Comparison of ENCODE assay signal across 1 cellular context in the genomic region with DNA sequence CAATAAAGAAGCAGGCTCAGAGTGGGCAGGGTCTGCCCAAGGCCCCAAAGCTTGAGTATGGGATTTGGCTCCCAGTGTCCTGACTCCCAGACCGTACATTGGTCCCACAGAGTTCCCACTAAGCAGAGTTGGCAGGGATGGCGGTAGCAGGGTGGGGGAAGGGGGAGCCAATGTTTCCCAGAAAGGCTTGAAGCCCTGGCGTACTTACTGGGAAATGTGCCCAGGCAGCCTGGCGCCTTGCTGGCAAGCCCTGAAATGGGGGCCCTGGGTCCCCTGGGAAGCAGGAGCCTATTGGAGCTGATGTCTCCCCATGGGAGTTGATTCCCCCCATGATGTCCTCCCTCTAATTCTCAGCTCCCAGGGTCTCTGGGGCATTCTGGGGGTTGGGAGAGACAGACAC.
TF ChIP-seq lines count a peak whose summit lies in the region.

No MANE protein-coding gene starts in this region.

TF ChIP-seq in GM12878, 131 proteins besides CTCF, POLR2A, EP300 and RAD21:
- TF ChIP-seq LARP7 (IDR thresholded peaks at IDR 0.05) = no peak
- TF ChIP-seq, protein P1, sequence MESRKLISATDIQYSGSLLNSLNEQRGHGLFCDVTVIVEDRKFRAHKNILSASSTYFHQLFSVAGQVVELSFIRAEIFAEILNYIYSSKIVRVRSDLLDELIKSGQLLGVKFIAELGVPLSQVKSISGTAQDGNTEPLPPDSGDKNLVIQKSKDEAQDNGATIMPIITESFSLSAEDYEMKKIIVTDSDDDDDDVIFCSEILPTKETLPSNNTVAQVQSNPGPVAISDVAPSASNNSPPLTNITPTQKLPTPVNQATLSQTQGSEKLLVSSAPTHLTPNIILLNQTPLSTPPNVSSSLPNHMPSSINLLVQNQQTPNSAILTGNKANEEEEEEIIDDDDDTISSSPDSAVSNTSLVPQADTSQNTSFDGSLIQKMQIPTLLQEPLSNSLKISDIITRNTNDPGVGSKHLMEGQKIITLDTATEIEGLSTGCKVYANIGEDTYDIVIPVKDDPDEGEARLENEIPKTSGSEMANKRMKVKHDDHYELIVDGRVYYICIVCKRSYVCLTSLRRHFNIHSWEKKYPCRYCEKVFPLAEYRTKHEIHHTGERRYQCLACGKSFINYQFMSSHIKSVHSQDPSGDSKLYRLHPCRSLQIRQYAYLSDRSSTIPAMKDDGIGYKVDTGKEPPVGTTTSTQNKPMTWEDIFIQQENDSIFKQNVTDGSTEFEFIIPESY (IDR thresholded peaks at IDR 0.05) = no peak
- TF ChIP-seq, protein P2, sequence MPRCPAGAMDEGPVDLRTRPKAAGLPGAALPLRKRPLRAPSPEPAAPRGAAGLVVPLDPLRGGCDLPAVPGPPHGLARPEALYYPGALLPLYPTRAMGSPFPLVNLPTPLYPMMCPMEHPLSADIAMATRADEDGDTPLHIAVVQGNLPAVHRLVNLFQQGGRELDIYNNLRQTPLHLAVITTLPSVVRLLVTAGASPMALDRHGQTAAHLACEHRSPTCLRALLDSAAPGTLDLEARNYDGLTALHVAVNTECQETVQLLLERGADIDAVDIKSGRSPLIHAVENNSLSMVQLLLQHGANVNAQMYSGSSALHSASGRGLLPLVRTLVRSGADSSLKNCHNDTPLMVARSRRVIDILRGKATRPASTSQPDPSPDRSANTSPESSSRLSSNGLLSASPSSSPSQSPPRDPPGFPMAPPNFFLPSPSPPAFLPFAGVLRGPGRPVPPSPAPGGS (IDR thresholded peaks at IDR 0.05; ENCODE audit: borderline replicate concordance, insufficient read depth, low read depth, low read length, poor library complexity, severe bottlenecking) = no peak
- no peak for TF ChIP-seq MTA2 (IDR thresholded peaks at IDR 0.05; ENCODE audit: low read depth)
- TF ChIP-seq, protein P3, sequence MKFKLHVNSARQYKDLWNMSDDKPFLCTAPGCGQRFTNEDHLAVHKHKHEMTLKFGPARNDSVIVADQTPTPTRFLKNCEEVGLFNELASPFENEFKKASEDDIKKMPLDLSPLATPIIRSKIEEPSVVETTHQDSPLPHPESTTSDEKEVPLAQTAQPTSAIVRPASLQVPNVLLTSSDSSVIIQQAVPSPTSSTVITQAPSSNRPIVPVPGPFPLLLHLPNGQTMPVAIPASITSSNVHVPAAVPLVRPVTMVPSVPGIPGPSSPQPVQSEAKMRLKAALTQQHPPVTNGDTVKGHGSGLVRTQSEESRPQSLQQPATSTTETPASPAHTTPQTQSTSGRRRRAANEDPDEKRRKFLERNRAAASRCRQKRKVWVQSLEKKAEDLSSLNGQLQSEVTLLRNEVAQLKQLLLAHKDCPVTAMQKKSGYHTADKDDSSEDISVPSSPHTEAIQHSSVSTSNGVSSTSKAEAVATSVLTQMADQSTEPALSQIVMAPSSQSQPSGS (IDR thresholded peaks at IDR 0.05; ENCODE audit: low read length) = no peak
- TF ChIP-seq ZNF384 (IDR thresholded peaks at IDR 0.05; ENCODE audit: borderline replicate concordance, low read depth, low read length) = no peak
- no peak for TF ChIP-seq SMC3 (IDR thresholded peaks at IDR 0.05; ENCODE audit: borderline replicate concordance, low read length)
- TF ChIP-seq CBX5 (IDR thresholded peaks at IDR 0.05; ENCODE audit: low read depth) = no peak
- TF ChIP-seq BACH1 (IDR thresholded peaks at IDR 0.05; ENCODE audit: borderline replicate concordance) = no peak
- TF ChIP-seq NFIC (IDR thresholded peaks at IDR 0.05; ENCODE audit: low read depth, low read length) = no peak
- no peak for TF ChIP-seq HCFC1 (IDR thresholded peaks at IDR 0.05; ENCODE audit: low read length)
- TF ChIP-seq, protein P4, sequence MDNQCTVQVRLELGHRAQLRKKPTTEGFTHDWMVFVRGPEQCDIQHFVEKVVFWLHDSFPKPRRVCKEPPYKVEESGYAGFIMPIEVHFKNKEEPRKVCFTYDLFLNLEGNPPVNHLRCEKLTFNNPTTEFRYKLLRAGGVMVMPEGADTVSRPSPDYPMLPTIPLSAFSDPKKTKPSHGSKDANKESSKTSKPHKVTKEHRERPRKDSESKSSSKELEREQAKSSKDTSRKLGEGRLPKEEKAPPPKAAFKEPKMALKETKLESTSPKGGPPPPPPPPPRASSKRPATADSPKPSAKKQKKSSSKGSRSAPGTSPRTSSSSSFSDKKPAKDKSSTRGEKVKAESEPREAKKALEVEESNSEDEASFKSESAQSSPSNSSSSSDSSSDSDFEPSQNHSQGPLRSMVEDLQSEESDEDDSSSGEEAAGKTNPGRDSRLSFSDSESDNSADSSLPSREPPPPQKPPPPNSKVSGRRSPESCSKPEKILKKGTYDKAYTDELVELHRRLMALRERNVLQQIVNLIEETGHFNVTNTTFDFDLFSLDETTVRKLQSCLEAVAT (IDR thresholded peaks at IDR 0.05) = no peak
- TF ChIP-seq, protein P5, sequence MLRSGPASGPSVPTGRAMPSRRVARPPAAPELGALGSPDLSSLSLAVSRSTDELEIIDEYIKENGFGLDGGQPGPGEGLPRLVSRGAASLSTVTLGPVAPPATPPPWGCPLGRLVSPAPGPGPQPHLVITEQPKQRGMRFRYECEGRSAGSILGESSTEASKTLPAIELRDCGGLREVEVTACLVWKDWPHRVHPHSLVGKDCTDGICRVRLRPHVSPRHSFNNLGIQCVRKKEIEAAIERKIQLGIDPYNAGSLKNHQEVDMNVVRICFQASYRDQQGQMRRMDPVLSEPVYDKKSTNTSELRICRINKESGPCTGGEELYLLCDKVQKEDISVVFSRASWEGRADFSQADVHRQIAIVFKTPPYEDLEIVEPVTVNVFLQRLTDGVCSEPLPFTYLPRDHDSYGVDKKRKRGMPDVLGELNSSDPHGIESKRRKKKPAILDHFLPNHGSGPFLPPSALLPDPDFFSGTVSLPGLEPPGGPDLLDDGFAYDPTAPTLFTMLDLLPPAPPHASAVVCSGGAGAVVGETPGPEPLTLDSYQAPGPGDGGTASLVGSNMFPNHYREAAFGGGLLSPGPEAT (IDR thresholded peaks at IDR 0.05; ENCODE audit: low read depth) = no peak
- TF ChIP-seq, protein P6, sequence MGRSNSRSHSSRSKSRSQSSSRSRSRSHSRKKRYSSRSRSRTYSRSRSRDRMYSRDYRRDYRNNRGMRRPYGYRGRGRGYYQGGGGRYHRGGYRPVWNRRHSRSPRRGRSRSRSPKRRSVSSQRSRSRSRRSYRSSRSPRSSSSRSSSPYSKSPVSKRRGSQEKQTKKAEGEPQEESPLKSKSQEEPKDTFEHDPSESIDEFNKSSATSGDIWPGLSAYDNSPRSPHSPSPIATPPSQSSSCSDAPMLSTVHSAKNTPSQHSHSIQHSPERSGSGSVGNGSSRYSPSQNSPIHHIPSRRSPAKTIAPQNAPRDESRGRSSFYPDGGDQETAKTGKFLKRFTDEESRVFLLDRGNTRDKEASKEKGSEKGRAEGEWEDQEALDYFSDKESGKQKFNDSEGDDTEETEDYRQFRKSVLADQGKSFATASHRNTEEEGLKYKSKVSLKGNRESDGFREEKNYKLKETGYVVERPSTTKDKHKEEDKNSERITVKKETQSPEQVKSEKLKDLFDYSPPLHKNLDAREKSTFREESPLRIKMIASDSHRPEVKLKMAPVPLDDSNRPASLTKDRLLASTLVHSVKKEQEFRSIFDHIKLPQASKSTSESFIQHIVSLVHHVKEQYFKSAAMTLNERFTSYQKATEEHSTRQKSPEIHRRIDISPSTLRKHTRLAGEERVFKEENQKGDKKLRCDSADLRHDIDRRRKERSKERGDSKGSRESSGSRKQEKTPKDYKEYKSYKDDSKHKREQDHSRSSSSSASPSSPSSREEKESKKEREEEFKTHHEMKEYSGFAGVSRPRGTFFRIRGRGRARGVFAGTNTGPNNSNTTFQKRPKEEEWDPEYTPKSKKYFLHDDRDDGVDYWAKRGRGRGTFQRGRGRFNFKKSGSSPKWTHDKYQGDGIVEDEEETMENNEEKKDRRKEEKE (IDR thresholded peaks at IDR 0.05) = no peak
- no peak for TF ChIP-seq MTA3 (IDR thresholded peaks at IDR 0.05; ENCODE audit: borderline replicate concordance, low read length)
- TF ChIP-seq EGR1 (IDR thresholded peaks at IDR 0.05; ENCODE audit: borderline replicate concordance in 1 of 2, low read depth in 2 of 2, low read length in 2 of 2) = no peak
TF ChIP-seq in GM12878: peak in this region for 0.
